ENCODE assay signal across 20 cellular contexts in genomic region chr2:229899604-229900003, GRCh38.
"Had no signal": no experiment of that assay in that cellular context is flagged by ENCODE, and none has a peak within 500 bp of the region (broad histone marks: within the 10 kb centered on the region; RNA-seq: fewer than 3 reads in every experiment).

No MANE protein-coding gene starts in this region.

- H2AFZ ChIP-seq: parathyroid adenoma had no signal

- H3K4me3 ChIP-seq: smooth muscle cell, stomach, upper lobe of left lung had no signal

- H3K27me3 ChIP-seq: neutrophil, stomach, upper lobe of left lung had no signal

- DNase-seq: activated B cell treated with CpG ODN at 0.5 μM for 24 hours; activated CD4-positive, alpha-beta T cell treated with anti-CD3 and anti-CD28 coated beads for 48 hours; activated CD8-positive, alpha-beta memory T cell treated with anti-CD3 and anti-CD28 coated beads, Interleukin-2, amount 50 U/mL, for 4 hours; activated naive CD4-positive, alpha-beta T cell; aorta; effector memory CD8-positive, alpha-beta T cell; left cardiac atrium; mesenchymal stem cell; naive thymus-derived CD4-positive, alpha-beta T cell; stimulated activated CD4-positive, alpha-beta T cell treated with anti-CD3 and anti-CD28 coated beads, Interleukin-4, amount 100 ng/mL, for 1 hour; stomach; T-cell; upper lobe of left lung had no signal

- FAIRE-seq: islet of Langerhans had no signal

- H3K4me3 Mint-ChIP-seq: activated B cell treated with CpG ODN at 0.5 μM for 24 hours; activated T-helper 1 cell treated with anti-CD3 and anti-CD28 coated beads, Interleukin-12 subunit alpha, Interleukin-12 subunit beta, Interleukin-2, Interleukin-4 antibody, amounts not matched to agents 30 ng/mL and 10 ng/mL and 1 ng/mL, durations not matched to agents 14 hours and 24 hours and 36 hours; T-cell had no signal

- H3K27me3 Mint-ChIP-seq: activated B cell treated with CpG ODN at 0.5 μM for 24 hours; effector memory CD8-positive, alpha-beta T cell; naive thymus-derived CD4-positive, alpha-beta T cell; T-cell had no signal

- ATAC-seq: effector memory CD8-positive, alpha-beta T cell; left cardiac atrium; naive thymus-derived CD4-positive, alpha-beta T cell; sciatic nerve; SK-N-SH treated with all-trans-retinoic acid at 6 μM for 48 hours; T-cell had no signal

- H3K9me3 ChIP-seq: neutrophil, stomach, upper lobe of left lung had no signal

- H3K9ac ChIP-seq: parathyroid adenoma had no signal

- H3K9me3 Mint-ChIP-seq: activated B cell treated with CpG ODN at 0.5 μM for 24 hours; activated T-helper 1 cell treated with anti-CD3 and anti-CD28 coated beads, Interleukin-12 subunit alpha, Interleukin-12 subunit beta, Interleukin-2, Interleukin-4 antibody, amounts not matched to agents 30 ng/mL and 10 ng/mL and 1 ng/mL, durations not matched to agents 14 hours and 24 hours and 36 hours; effector memory CD8-positive, alpha-beta T cell; T-cell had no signal

- H3K4me2 ChIP-seq: smooth muscle cell had no signal

- H3K27ac Mint-ChIP-seq: activated B cell treated with CpG ODN at 0.5 μM for 24 hours; activated T-helper 1 cell treated with anti-CD3 and anti-CD28 coated beads, Interleukin-12 subunit alpha, Interleukin-12 subunit beta, Interleukin-2, Interleukin-4 antibody, amounts not matched to agents 30 ng/mL and 10 ng/mL and 1 ng/mL, durations not matched to agents 14 hours and 24 hours and 36 hours had no signal

- H3K27ac ChIP-seq: neutrophil, parathyroid adenoma, stomach, upper lobe of left lung had no signal
